Comparison of ENCODE assay signal across 15 cellular contexts in genomic region chr2:160482673-160483072, GRCh38. TPM values are rescaled to one million over a fixed set of nuclear protein-coding genes. Genes with fewer than 3 reads are reported as not detected.
A peak's percentile ranks its signal among the peaks of the same experiment; 100 is the strongest.
DNase-seq lines count a peak whose midpoint lies in the region; ATAC-seq and FAIRE-seq lines count a peak whose summit lies in the region.
"Had no signal": no experiment of that assay in that cellular context is flagged by ENCODE, and none has a peak within 500 bp of the region (broad histone marks: within the 10 kb centered on the region; RNA-seq: fewer than 3 reads in every experiment).

No MANE protein-coding gene starts in this region.

- H3K36me3 ChIP-seq in small intestine (ENCODE audit: control insufficient read depth in 2 of 2, insufficient read depth in 2 of 2, low read length in 2 of 2): no peaks in the 10 kb centered on the region
- H3K36me3 ChIP-seq: heart right ventricle had no signal

- peak overlapping the region; percentile 81 for H3K27ac Mint-ChIP-seq in activated CD4-positive, alpha-beta T cell treated with anti-CD3 and anti-CD28 coated beads, Interleukin-2, amount 10 ng/mL, durations not matched to agents 24 days and 14 days
- peak overlapping the region; percentile 76 for H3K27ac Mint-ChIP-seq in central memory CD8-positive, alpha-beta T cell (ENCODE audit: low read depth)

- DNase-seq in activated CD4-positive, alpha-beta T cell treated with anti-CD3 and anti-CD28 coated beads, Interleukin-2, amount 10 ng/mL, durations not matched to agents 24 days and 14 days: peak; percentile 83
- no peak for DNase-seq in activated CD4-positive, alpha-beta T cell treated with anti-CD3 and anti-CD28 coated beads for 1 hour
- peak; percentile 84 for DNase-seq in NCI-H82 treated with DMSO at 0.1 percent for 48 hours (lab: John Stamatoyannopoulos, UW; ENCODE audit: unreplicated experiment)
- no peak for DNase-seq in central memory CD8-positive, alpha-beta T cell (ENCODE audit: low spot score in 2 of 2)
- peak; percentile 66 for DNase-seq in small intestine
- no peak for DNase-seq in SIG-M5 treated with dmso at 0.1 percent for 504 hours (lab: John Stamatoyannopoulos, UW; ENCODE audit: unreplicated experiment)
- DNase-seq in DMS53 treated with DMSO at 0.1 percent for 48 hours (lab: John Stamatoyannopoulos, UW; ENCODE audit: unreplicated experiment): no peak
- no peak for DNase-seq in SW 1271 (lab: John Stamatoyannopoulos, UW)
- DNase-seq: amygdala; EL; heart right ventricle; PC-3; stimulated activated CD4-positive, alpha-beta T cell treated with anti-CD3 and anti-CD28 coated beads, Interleukin-4, amount 100 ng/mL, for 4 hours had no signal

- intact Hi-C loops in activated CD4-positive, alpha-beta T cell treated with anti-CD3 and anti-CD28 coated beads, Interleukin-2, amount 10 ng/mL, durations not matched to agents 24 days and 14 days (cut with micrococcal nuclease): loop anchor here (10.0 kb wide), 1 partner anchor 1502 kb away; no protein-coding TSS in a partner anchor

- no peaks in the 10 kb centered on the region for H3K27me3 Mint-ChIP-seq in activated CD4-positive, alpha-beta T cell treated with anti-CD3 and anti-CD28 coated beads, Interleukin-2, amount 10 ng/mL, durations not matched to agents 24 days and 14 days
- H3K27me3 Mint-ChIP-seq in central memory CD8-positive, alpha-beta T cell: no peaks in the 10 kb centered on the region

- H3K9me3 ChIP-seq in small intestine (ENCODE audit: control insufficient read depth, low read depth): no peaks in the 10 kb centered on the region
- H3K9me3 ChIP-seq: heart right ventricle had no signal

- no peaks in the 10 kb centered on the region for H3K27me3 ChIP-seq in small intestine (ENCODE audit: control insufficient read depth in 2 of 2, insufficient read depth in 2 of 2, low read length in 2 of 2)
- H3K27me3 ChIP-seq: heart right ventricle had no signal

- WGBS in small intestine, 3 donors: 36 to 53% (median 53%) methylated on average over 2 of the region's 2 CpGs

- no peak for FAIRE-seq in small intestine (lab: Jason Lieb, UNC)
- FAIRE-seq: GM18507 had no signal

- H3K27ac ChIP-seq in small intestine (ENCODE audit: low read depth in 1 of 2, low read length in 1 of 2): no peak overlapping the region

- H3K4me3 ChIP-seq in small intestine (ENCODE audit: low read depth in 1 of 2, low read length in 2 of 2): no peak overlapping the region
- H3K4me3 ChIP-seq: heart right ventricle, lung had no signal

- ATAC-seq in central memory CD8-positive, alpha-beta T cell (replicated peaks; ENCODE audit: extremely low read depth, poor library complexity, severe bottlenecking): peak; percentile 100
- ATAC-seq: PC-3 had no signal

- H3K9me3 Mint-ChIP-seq in activated CD4-positive, alpha-beta T cell treated with anti-CD3 and anti-CD28 coated beads, Interleukin-2, amount 10 ng/mL, durations not matched to agents 24 days and 14 days: no peaks in the 10 kb centered on the region
- no peaks in the 10 kb centered on the region for H3K9me3 Mint-ChIP-seq in central memory CD8-positive, alpha-beta T cell

- H3K4me3 Mint-ChIP-seq in activated CD4-positive, alpha-beta T cell treated with anti-CD3 and anti-CD28 coated beads, Interleukin-2, amount 10 ng/mL, durations not matched to agents 24 days and 14 days: peak overlapping the region; percentile 61
- no peak overlapping the region for H3K4me3 Mint-ChIP-seq in central memory CD8-positive, alpha-beta T cell

- peaks cover 2% of the 10 kb centered on the region for H3K36me3 Mint-ChIP-seq in activated CD4-positive, alpha-beta T cell treated with anti-CD3 and anti-CD28 coated beads, Interleukin-2, amount 10 ng/mL, durations not matched to agents 24 days and 14 days (ENCODE audit: low read depth)
- peaks cover 2% of the 10 kb centered on the region for H3K36me3 Mint-ChIP-seq in central memory CD8-positive, alpha-beta T cell (ENCODE audit: insufficient read depth)

- H3K4me1 Mint-ChIP-seq in activated CD4-positive, alpha-beta T cell treated with anti-CD3 and anti-CD28 coated beads, Interleukin-2, amount 10 ng/mL, durations not matched to agents 24 days and 14 days: peaks cover 57% of the 10 kb centered on the region
- peaks cover 27% of the 10 kb centered on the region for H3K4me1 Mint-ChIP-seq in central memory CD8-positive, alpha-beta T cell

- H3K4me1 ChIP-seq in small intestine (ENCODE audit: control insufficient read depth in 2 of 2, insufficient read depth in 1 of 2, low read depth in 1 of 2, low read length in 1 of 2): peaks cover 0 to 3% of the 10 kb centered on the region in 2 donors

RNA-seq across cellular contexts. Expression of gene RBMS1, which starts 10.9 kb away (rescaled TPM):
- 34.0 and 35.2 TPM in 2 replicates for total RNA-seq in activated CD4-positive, alpha-beta T cell treated with anti-CD3 and anti-CD28 coated beads, Interleukin-2, amount 10 ng/mL, durations not matched to agents 24 days and 14 days
- polyA plus RNA-seq in small intestine: 10 to 100 TPM in 1 of 3 donors, 1 to 10 TPM in 2; 2.0 to 14.8 (median 5.4) TPM

Comparison
In these comparisons a context has a peak if more than half of its experiments do, and no peak if none do; other contexts are left out.
1. DNase-seq: peak in activated CD4-positive, alpha-beta T cell treated with anti-CD3 and anti-CD28 coated beads, Interleukin-2, amount 10 ng/mL, durations not matched to agents 24 days and 14 days (single experiment), NCI-H82 treated with DMSO at 0.1 percent for 48 hours (single experiment) and small intestine (single experiment); none in activated CD4-positive, alpha-beta T cell treated with anti-CD3 and anti-CD28 coated beads for 1 hour (single experiment), central memory CD8-positive, alpha-beta T cell (0 of 2), SIG-M5 treated with dmso at 0.1 percent for 504 hours (single experiment), DMS53 treated with DMSO at 0.1 percent for 48 hours (single experiment) and SW 1271 (0 of 2).